Comparison of ENCODE assay signal across 9 cellular contexts in the genomic region with DNA sequence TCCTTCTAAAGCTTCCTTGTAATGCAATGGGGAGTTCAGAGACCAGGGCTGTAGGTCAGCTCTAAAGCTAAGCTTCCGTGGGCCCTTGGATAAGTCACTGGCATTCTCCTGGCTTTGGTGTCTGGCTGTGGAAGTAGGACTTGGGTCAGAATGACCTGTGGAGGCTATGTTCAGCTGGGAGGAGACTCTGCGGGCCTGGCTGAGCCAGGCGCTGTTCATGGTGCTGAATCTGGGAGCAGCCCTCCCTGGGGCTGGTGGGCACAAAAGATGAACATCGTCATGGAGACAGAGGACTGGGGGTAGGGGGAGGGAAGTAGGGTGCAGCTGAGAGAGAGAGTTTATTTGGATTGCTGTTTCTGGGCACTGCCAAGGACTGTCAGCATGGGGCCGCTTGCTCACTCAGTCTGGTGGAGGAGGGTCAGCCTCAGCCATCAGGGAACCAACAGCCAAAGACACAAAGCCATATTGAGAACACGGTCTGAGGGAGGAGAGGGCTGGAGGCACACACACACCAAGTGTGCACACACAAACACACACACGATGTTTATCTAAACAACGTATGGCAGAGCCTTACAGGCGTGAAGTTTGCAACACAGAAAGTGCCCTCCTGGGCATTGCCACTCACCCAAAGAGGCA.
DNase-seq lines count a peak whose midpoint lies in the region; ATAC-seq and TF ChIP-seq lines count a peak whose summit lies in the region.
"Had no signal": no experiment of that assay in that cellular context is flagged by ENCODE, and none has a peak within 500 bp of the region (broad histone marks: within the 10 kb centered on the region; RNA-seq: fewer than 3 reads in every experiment).

No MANE protein-coding gene starts in this region.

- H3K4me3 Mint-ChIP-seq in WTC11: no peak overlapping the region

- no peak for TF ChIP-seq CTCF in WTC11 (IDR thresholded peaks at IDR 0.05)

- H3K36me3 Mint-ChIP-seq in WTC11: no peaks in the 10 kb centered on the region

- peaks cover 39% of the 10 kb centered on the region for H3K27me3 Mint-ChIP-seq in WTC11 (ENCODE audit: low read depth)

- DNase-seq in Caki2 (ENCODE audit: low read depth): peak; percentile 29
- DNase-seq in HEK293T (ENCODE audit: extremely low spot score): peak; percentile 71
- DNase-seq in WTC11 (ENCODE audit: low spot score): peak; percentile 80
- DNase-seq in islet precursor cell: peak; percentile 83
- no peak for DNase-seq in T-helper 9 cell
- DNase-seq in mesenteric fat pad (ENCODE audit: low spot score): no peak
- DNase-seq: Peyer's patch had no signal

- CTCF ChIA-PET in HEK293T (lab: Yijun Ruan, JAX): no interaction called here
- CTCF ChIA-PET in WTC11 (lab: Charles Lee): interaction anchor here (0.8 to 1.2 kb wide), 4 partner anchors 31 to 120 kb away, joined by 3 to 6 read pairs (median 4); no protein-coding TSS in a partner anchor

- peaks cover 8% of the 10 kb centered on the region for H3K4me1 Mint-ChIP-seq in WTC11

- H3K27ac Mint-ChIP-seq in WTC11: no peak overlapping the region

- no peaks in the 10 kb centered on the region for H3K9me3 Mint-ChIP-seq in WTC11

- in situ Hi-C loops in Caki2 (cut with HindIII; ENCODE audit: low pct_unique_long_range_greater_than_20kb, low sequenced_read_pairs): no loop called here

- ATAC-seq in WTC11 (peak; percentile 68), GM21619 (IDR thresholded peaks at IDR 0.05; ENCODE audit: unreplicated experiment) (no peak), GM18868 (IDR thresholded peaks at IDR 0.05; ENCODE audit: unreplicated experiment) (no peak)

- POLR2A ChIA-PET in HEK293T (lab: Yijun Ruan, JAX) (no interaction called here), WTC11 (lab: Charles Lee) (interaction anchor here (0.6 kb wide), 1 partner anchor 9 kb away, joined by 4 read pairs; no protein-coding TSS in a partner anchor)

TF ChIP-seq in HEK293T, 16 proteins besides CTCF, POLR2A, EP300 and RAD21:
- TF ChIP-seq TARDBP (IDR thresholded peaks at IDR 0.05) (no peak), FOXM1 (IDR thresholded peaks at IDR 0.05; ENCODE audit: borderline replicate concordance) (no peak), ARNT (IDR thresholded peaks at IDR 0.05) (no peak), LEF1 (IDR thresholded peaks at IDR 0.05; ENCODE audit: borderline replicate concordance) (no peak), ELF4 (IDR thresholded peaks at IDR 0.05) (no peak), FOXK2 (IDR thresholded peaks at IDR 0.05) (no peak), HDGF (IDR thresholded peaks at IDR 0.05; ENCODE audit: borderline replicate concordance) (no peak), SUZ12 (IDR thresholded peaks at IDR 0.05) (no peak), L3MBTL2 (conservative IDR thresholded peaks at IDR 0.05) (no peak), CTBP1 (IDR thresholded peaks at IDR 0.05; ENCODE audit: borderline replicate concordance) (no peak), ZNF384 (IDR thresholded peaks at IDR 0.05) (no peak), BHLHE40 (IDR thresholded peaks at IDR 0.05; ENCODE audit: borderline replicate concordance) (no peak), NFRKB (IDR thresholded peaks at IDR 0.05) (no peak), FOXA1 (IDR thresholded peaks at IDR 0.05) (no peak), SP1 (IDR thresholded peaks at IDR 0.05) (no peak)
- TF ChIP-seq, protein P1, sequence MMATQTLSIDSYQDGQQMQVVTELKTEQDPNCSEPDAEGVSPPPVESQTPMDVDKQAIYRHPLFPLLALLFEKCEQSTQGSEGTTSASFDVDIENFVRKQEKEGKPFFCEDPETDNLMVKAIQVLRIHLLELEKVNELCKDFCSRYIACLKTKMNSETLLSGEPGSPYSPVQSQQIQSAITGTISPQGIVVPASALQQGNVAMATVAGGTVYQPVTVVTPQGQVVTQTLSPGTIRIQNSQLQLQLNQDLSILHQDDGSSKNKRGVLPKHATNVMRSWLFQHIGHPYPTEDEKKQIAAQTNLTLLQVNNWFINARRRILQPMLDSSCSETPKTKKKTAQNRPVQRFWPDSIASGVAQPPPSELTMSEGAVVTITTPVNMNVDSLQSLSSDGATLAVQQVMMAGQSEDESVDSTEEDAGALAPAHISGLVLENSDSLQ (IDR thresholded peaks at IDR 0.05): no peak

TF ChIP-seq in WTC11, 78 proteins besides CTCF, POLR2A, EP300 and RAD21 (continues in another document):
- TF ChIP-seq, protein P2, sequence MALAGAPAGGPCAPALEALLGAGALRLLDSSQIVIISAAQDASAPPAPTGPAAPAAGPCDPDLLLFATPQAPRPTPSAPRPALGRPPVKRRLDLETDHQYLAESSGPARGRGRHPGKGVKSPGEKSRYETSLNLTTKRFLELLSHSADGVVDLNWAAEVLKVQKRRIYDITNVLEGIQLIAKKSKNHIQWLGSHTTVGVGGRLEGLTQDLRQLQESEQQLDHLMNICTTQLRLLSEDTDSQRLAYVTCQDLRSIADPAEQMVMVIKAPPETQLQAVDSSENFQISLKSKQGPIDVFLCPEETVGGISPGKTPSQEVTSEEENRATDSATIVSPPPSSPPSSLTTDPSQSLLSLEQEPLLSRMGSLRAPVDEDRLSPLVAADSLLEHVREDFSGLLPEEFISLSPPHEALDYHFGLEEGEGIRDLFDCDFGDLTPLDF (CRISPR knock-in tag; IDR thresholded peaks at IDR 0.05): no peak
- TF ChIP-seq, protein P3, sequence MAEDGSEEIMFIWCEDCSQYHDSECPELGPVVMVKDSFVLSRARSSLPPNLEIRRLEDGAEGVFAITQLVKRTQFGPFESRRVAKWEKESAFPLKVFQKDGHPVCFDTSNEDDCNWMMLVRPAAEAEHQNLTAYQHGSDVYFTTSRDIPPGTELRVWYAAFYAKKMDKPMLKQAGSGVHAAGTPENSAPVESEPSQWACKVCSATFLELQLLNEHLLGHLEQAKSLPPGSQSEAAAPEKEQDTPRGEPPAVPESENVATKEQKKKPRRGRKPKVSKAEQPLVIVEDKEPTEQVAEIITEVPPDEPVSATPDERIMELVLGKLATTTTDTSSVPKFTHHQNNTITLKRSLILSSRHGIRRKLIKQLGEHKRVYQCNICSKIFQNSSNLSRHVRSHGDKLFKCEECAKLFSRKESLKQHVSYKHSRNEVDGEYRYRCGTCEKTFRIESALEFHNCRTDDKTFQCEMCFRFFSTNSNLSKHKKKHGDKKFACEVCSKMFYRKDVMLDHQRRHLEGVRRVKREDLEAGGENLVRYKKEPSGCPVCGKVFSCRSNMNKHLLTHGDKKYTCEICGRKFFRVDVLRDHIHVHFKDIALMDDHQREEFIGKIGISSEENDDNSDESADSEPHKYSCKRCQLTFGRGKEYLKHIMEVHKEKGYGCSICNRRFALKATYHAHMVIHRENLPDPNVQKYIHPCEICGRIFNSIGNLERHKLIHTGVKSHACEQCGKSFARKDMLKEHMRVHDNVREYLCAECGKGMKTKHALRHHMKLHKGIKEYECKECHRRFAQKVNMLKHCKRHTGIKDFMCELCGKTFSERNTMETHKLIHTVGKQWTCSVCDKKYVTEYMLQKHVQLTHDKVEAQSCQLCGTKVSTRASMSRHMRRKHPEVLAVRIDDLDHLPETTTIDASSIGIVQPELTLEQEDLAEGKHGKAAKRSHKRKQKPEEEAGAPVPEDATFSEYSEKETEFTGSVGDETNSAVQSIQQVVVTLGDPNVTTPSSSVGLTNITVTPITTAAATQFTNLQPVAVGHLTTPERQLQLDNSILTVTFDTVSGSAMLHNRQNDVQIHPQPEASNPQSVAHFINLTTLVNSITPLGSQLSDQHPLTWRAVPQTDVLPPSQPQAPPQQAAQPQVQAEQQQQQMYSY (CRISPR knock-in tag; IDR thresholded peaks at IDR 0.05): no peak
- TF ChIP-seq ZNF219 (CRISPR knock-in tag; IDR thresholded peaks at IDR 0.05; ENCODE audit: borderline replicate concordance) (no peak), TCF7 (CRISPR knock-in tag; IDR thresholded peaks at IDR 0.05; ENCODE audit: low read depth) (no peak), SP1 (CRISPR knock-in tag; conservative IDR thresholded peaks at IDR 0.05) (no peak), ZNF138 (CRISPR knock-in tag; conservative IDR thresholded peaks at IDR 0.05) (no peak), IRF2 (CRISPR knock-in tag; IDR thresholded peaks at IDR 0.05; ENCODE audit: borderline replicate concordance, low read depth) (no peak), ZNF423 (CRISPR knock-in tag; IDR thresholded peaks at IDR 0.05) (no peak)
- TF ChIP-seq, protein P4, sequence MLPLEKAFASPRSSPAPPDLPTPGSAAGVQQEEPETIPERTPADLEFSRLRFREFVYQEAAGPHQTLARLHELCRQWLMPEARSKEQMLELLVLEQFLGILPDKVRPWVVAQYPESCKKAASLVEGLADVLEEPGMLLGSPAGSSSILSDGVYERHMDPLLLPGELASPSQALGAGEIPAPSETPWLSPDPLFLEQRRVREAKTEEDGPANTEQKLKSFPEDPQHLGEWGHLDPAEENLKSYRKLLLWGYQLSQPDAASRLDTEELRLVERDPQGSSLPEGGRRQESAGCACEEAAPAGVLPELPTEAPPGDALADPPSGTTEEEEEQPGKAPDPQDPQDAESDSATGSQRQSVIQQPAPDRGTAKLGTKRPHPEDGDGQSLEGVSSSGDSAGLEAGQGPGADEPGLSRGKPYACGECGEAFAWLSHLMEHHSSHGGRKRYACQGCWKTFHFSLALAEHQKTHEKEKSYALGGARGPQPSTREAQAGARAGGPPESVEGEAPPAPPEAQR (CRISPR knock-in tag; IDR thresholded peaks at IDR 0.05): no peak
- TF ChIP-seq, protein P5, sequence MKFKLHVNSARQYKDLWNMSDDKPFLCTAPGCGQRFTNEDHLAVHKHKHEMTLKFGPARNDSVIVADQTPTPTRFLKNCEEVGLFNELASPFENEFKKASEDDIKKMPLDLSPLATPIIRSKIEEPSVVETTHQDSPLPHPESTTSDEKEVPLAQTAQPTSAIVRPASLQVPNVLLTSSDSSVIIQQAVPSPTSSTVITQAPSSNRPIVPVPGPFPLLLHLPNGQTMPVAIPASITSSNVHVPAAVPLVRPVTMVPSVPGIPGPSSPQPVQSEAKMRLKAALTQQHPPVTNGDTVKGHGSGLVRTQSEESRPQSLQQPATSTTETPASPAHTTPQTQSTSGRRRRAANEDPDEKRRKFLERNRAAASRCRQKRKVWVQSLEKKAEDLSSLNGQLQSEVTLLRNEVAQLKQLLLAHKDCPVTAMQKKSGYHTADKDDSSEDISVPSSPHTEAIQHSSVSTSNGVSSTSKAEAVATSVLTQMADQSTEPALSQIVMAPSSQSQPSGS (CRISPR knock-in tag; IDR thresholded peaks at IDR 0.05; ENCODE audit: borderline replicate concordance, low read depth): no peak

Comparison
In these comparisons a context has a peak if more than half of its experiments do, and no peak if none do; other contexts are left out.
1. DNase-seq: peak in Caki2 (single experiment), HEK293T (single experiment), WTC11 (single experiment) and islet precursor cell (single experiment); none in T-helper 9 cell (single experiment) and mesenteric fat pad (single experiment).